1 cellular context compared by ENCODE assay signal in the genomic region with DNA sequence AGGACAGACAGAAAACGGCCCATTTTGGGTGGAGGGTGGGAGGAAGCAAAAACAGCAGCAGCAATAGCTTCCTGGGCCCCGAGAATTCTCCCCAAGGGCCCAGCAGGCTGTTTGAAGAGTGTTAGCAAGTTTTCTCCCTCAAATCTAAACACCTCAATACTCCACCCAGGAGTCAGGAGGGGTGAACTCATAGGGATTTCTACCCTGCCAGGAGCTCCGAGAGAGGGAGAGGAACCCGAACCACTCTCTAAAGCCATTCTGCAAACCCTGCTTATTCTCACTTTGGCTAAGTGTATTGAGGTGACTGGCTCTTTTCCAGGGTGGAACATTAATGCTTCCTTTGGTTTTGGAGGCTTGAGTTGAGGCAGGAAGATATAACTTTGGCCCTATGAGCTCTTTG.
TF ChIP-seq lines count a peak whose summit lies in the region.

No MANE protein-coding gene starts in this region.

TF ChIP-seq in GM12878, 131 proteins besides CTCF, POLR2A, EP300 and RAD21:
- TF ChIP-seq MTA2 (IDR thresholded peaks at IDR 0.05; ENCODE audit: low read depth) (no peak), SRF (IDR thresholded peaks at IDR 0.05; ENCODE audit: low read depth in 2 of 2, low read length in 2 of 2) (no peak), MEF2A (IDR thresholded peaks at IDR 0.05; ENCODE audit: insufficient read depth, low read depth, low read length) (no peak), MTA3 (IDR thresholded peaks at IDR 0.05; ENCODE audit: borderline replicate concordance, low read length) (no peak), CHD1 (IDR thresholded peaks at IDR 0.05; ENCODE audit: low read depth, low read length) (no peak), EZH2 (IDR thresholded peaks at IDR 0.05; ENCODE audit: borderline replicate concordance, control insufficient read depth, low read depth, low read length) (no peak), IRF4 (IDR thresholded peaks at IDR 0.05; ENCODE audit: low read depth, low read length) (no peak), NKRF (conservative IDR thresholded peaks at IDR 0.05) (no peak), SIN3A (IDR thresholded peaks at IDR 0.05; ENCODE audit: low read depth, low read length) (no peak), MEF2B (IDR thresholded peaks at IDR 0.05; ENCODE audit: partially characterized antibody, poor library complexity, severe bottlenecking) (no peak), STAT1 (conservative IDR thresholded peaks at IDR 0.05) (no peak)
